ENCODE assay signal across 33 cellular contexts in the genomic region with DNA sequence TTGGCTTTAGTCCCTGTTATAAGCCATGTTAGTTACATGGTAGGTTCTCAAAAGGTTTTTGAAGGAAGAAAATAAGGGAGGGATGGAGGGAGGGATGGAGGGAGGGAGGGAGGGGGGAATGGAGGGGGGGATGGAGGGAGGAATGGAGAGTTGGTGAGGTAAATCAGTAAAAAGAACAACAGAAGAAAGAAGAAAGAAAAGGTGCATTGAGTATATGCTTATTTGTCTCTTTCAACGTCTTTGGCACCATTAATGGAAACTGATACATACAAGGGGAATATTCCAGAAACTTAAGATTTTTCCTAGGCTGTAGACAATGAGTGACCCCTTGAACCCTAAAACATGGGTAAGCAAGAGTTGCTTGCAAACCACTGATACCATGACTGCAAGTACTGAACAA.
"Had no signal": no experiment of that assay in that cellular context is flagged by ENCODE, and none has a peak within 500 bp of the region (broad histone marks: within the 10 kb centered on the region; RNA-seq: fewer than 3 reads in every experiment).

No MANE protein-coding gene starts in this region.

- H3K27me3 ChIP-seq: adrenal gland, ascending aorta, body of pancreas, brain microvascular endothelial cell, breast epithelium, cardiac muscle cell had no signal

- H3K36me3 ChIP-seq: adrenal gland, ascending aorta, brain microvascular endothelial cell, breast epithelium, cardiac muscle cell had no signal

- H3K9me3 ChIP-seq: adrenal gland, ascending aorta, body of pancreas, breast epithelium had no signal

- H3K4me1 ChIP-seq: adrenal gland, ascending aorta, body of pancreas, breast epithelium had no signal

- ATAC-seq: activated naive CD4-positive, alpha-beta T cell treated with anti-CD3 and anti-CD28 coated beads, Interleukin-2, amount 50 U/mL, for 72 hours; activated naive CD8-positive, alpha-beta T cell treated with anti-CD3 and anti-CD28 coated beads, Interleukin-2, amount 50 U/mL, for 24 hours; activated T-cell treated with anti-CD3 and anti-CD28 coated beads, Interleukin-2, amount 50 U/mL, for 4 hours; activated T-cell treated with anti-CD3 and anti-CD28 coated beads, Interleukin-2, amount 50 U/mL, for 72 hours; activated T-helper 17 cell treated with anti-CD3 and anti-CD28 coated beads, Interleukin-2, amount 50 U/mL, for 72 hours; body of pancreas had no signal

- H3K4me3 ChIP-seq: adrenal gland, ascending aorta, body of pancreas, breast epithelium, cardiac muscle cell had no signal

- FAIRE-seq: astrocyte, bronchial epithelial cell had no signal

- H3K27ac ChIP-seq: adrenal gland, ascending aorta, body of pancreas, brain microvascular endothelial cell, breast epithelium, cardiac muscle cell had no signal

- DNase-seq: activated effector memory CD4-positive, alpha-beta T cell treated with anti-CD3 and anti-CD28 coated beads, Interleukin-2, amount 50 U/mL, for 16 hours; activated effector memory CD4-positive, alpha-beta T cell treated with Interleukin-2 at 50 U/mL for 16 hours; activated gamma-delta T cell; activated gamma-delta T cell treated with Interleukin-2 at 50 U/mL for 16 hours; activated naive CD4-positive, alpha-beta T cell; activated naive CD4-positive, alpha-beta T cell treated with anti-CD3 and anti-CD28 coated beads for 36 hours; activated naive CD4-positive, alpha-beta T cell treated with anti-CD3 and anti-CD28 coated beads, Interleukin-2, amount 10 ng/mL, durations not matched to agents 7 days and 5 days; activated naive CD4-positive, alpha-beta T cell treated with anti-CD3 and anti-CD28 coated beads, Interleukin-2, amount 50 U/mL, for 16 hours; activated naive CD4-positive, alpha-beta T cell treated with Interleukin-2 at 50 U/mL for 16 hours; activated naive CD8-positive, alpha-beta T cell treated with anti-CD3 and anti-CD28 coated beads for 36 hours; activated naive CD8-positive, alpha-beta T cell treated with anti-CD3 and anti-CD28 coated beads, Interleukin-2, amount 10 ng/mL, durations not matched to agents 7 days and 5 days; activated naive CD8-positive, alpha-beta T cell treated with anti-CD3 and anti-CD28 coated beads, Interleukin-2, amount 50 U/mL, for 24 hours; activated T-cell treated with anti-CD3 and anti-CD28 coated beads, Interleukin-2, amount 50 U/mL, for 24 hours; activated T-cell treated with anti-CD3 and anti-CD28 coated beads, Interleukin-2, amount 50 U/mL, for 4 hours; activated T-cell treated with anti-CD3 and anti-CD28 coated beads, Interleukin-2, amount 50 U/mL, for 48 hours; activated T-cell treated with anti-CD3 and anti-CD28 coated beads, Interleukin-2, amount 50 U/mL, for 72 hours; adrenal gland; amniotic stem cell; amygdala; anterior cingulate cortex; aorta; body of pancreas; brain microvascular endothelial cell; caudate nucleus; central memory CD4-positive, alpha-beta T cell; cerebellar nuclear complex had no signal
